In genomic region chr2:64145119-64145518, GRCh38 we compare ENCODE assay signal across 2 cellular contexts.
TF ChIP-seq lines count a peak whose summit lies in the region.

No MANE protein-coding gene starts in this region.

TF ChIP-seq in A549, 52 proteins besides CTCF, POLR2A, EP300 and RAD21:
- TF ChIP-seq ELK1 (IDR thresholded peaks at IDR 0.05; ENCODE audit: low read depth, low read length) (no peak), HEYL (CRISPR knock-in tag; IDR thresholded peaks at IDR 0.05) (no peak), NPAS2 (CRISPR knock-in tag; IDR thresholded peaks at IDR 0.05; ENCODE audit: borderline replicate concordance) (no peak), CBX8 (IDR thresholded peaks at IDR 0.05) (no peak), HOXA7 (CRISPR knock-in tag; IDR thresholded peaks at IDR 0.05) (no peak), RNF2 (IDR thresholded peaks at IDR 0.05; ENCODE audit: borderline replicate concordance, low read depth) (no peak), EHMT2 (IDR thresholded peaks at IDR 0.05; ENCODE audit: low read depth) (no peak), MAFK (IDR thresholded peaks at IDR 0.05; ENCODE audit: partially characterized antibody) (no peak), MAX (IDR thresholded peaks at IDR 0.05) (no peak)

TF ChIP-seq in K562, 482 proteins besides CTCF, POLR2A, EP300 and RAD21:
- TF ChIP-seq HBP1 (CRISPR knock-in tag; IDR thresholded peaks at IDR 0.05), result no peak
- no peak for TF ChIP-seq SNIP1 (IDR thresholded peaks at IDR 0.05; ENCODE audit: low read depth)
- TF ChIP-seq ATF1 (CRISPR knock-in tag; IDR thresholded peaks at IDR 0.05), result no peak
- TF ChIP-seq ATF1 (tag; IDR thresholded peaks at IDR 0.05), result no peak
- no peak for TF ChIP-seq ZMIZ1 (IDR thresholded peaks at IDR 0.05; ENCODE audit: low read depth in 2 of 2, low read length in 2 of 2)
- TF ChIP-seq ZNF609 (CRISPR knock-in tag; IDR thresholded peaks at IDR 0.05; ENCODE audit: borderline replicate concordance), result no peak
- no peak for TF ChIP-seq HINFP (tag; conservative IDR thresholded peaks at IDR 0.05; ENCODE audit: low read depth)
- no peak for TF ChIP-seq ZNF639 (CRISPR knock-in tag; conservative IDR thresholded peaks at IDR 0.05 in 1 of 2, IDR thresholded peaks at IDR 0.05 in 1 of 2)
- no peak for TF ChIP-seq ETV6 (IDR thresholded peaks at IDR 0.05; ENCODE audit: borderline replicate concordance in 1 of 2, low read depth in 2 of 2, low read length in 1 of 2)
- TF ChIP-seq ETV6 (CRISPR knock-in tag; IDR thresholded peaks at IDR 0.05; ENCODE audit: borderline replicate concordance), result no peak
- no peak for TF ChIP-seq ZNF668 (CRISPR knock-in tag; IDR thresholded peaks at IDR 0.05)
- no peak for TF ChIP-seq STAT5B (CRISPR knock-in tag; IDR thresholded peaks at IDR 0.05)
- no peak for TF ChIP-seq REST (CRISPR knock-in tag; IDR thresholded peaks at IDR 0.05; ENCODE audit: low read depth)
- no peak for TF ChIP-seq ZNF324 (CRISPR knock-in tag; IDR thresholded peaks at IDR 0.05)
- no peak for TF ChIP-seq ZSCAN32 (CRISPR knock-in tag; IDR thresholded peaks at IDR 0.05)
- TF ChIP-seq ZNF253 (CRISPR knock-in tag; conservative IDR thresholded peaks at IDR 0.05), result no peak
- TF ChIP-seq ZNF583 (CRISPR knock-in tag; IDR thresholded peaks at IDR 0.05), result no peak
- TF ChIP-seq RFX1 (IDR thresholded peaks at IDR 0.05), result no peak
- TF ChIP-seq POLR2AphosphoS5 (IDR thresholded peaks at IDR 0.05; ENCODE audit: control insufficient read depth, insufficient read depth, low read depth, low read length), result no peak
- TF ChIP-seq POLR2G (IDR thresholded peaks at IDR 0.05; ENCODE audit: low read depth, low read length), result no peak
- TF ChIP-seq EP400 (IDR thresholded peaks at IDR 0.05), result no peak
- TF ChIP-seq HDGF (IDR thresholded peaks at IDR 0.05), result no peak
TF ChIP-seq in K562: peak in this region for 0.
